ENCODE assay signal across 1 cellular context in the genomic region with DNA sequence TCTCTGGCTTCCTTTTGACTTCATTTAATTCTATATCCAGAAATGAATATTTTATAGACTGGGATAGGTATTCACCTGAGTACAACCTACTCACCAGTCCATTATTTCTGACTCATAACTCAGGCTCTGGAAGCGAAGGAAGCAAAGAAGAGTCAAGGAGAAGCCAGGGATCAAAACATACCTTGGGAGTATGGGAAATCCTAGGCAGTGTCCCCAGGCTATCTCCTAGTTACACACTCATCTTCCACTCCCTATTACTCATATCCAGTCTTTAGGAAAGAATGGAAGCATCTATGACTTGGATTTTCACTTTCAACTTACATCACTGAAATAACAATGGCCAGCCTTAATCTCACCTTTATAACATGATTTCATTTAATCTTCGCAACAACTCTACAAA.
TF ChIP-seq lines count a peak whose summit lies in the region.

No MANE protein-coding gene starts in this region.

TF ChIP-seq in HepG2, 621 proteins besides CTCF, POLR2A, EP300 and RAD21:
- no peak for TF ChIP-seq ZNF496 (CRISPR knock-in tag; IDR thresholded peaks at IDR 0.05; ENCODE audit: insufficient replicate concordance)
- no peak for TF ChIP-seq SP5 (CRISPR knock-in tag; IDR thresholded peaks at IDR 0.05; ENCODE audit: borderline replicate concordance, low read depth)
- TF ChIP-seq, protein P1, sequence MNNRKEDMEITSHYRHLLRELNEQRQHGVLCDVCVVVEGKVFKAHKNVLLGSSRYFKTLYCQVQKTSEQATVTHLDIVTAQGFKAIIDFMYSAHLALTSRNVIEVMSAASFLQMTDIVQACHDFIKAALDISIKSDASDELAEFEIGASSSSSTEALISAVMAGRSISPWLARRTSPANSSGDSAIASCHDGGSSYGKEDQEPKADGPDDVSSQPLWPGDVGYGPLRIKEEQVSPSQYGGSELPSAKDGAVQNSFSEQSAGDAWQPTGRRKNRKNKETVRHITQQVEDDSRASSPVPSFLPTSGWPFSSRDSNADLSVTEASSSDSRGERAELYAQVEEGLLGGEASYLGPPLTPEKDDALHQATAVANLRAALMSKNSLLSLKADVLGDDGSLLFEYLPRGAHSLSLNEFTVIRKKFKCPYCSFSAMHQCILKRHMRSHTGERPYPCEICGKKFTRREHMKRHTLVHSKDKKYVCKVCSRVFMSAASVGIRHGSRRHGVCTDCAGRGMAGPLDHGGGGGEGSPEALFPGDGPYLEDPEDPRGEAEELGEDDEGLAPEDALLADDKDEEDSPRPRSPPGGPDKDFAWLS (CRISPR knock-in tag; IDR thresholded peaks at IDR 0.05; ENCODE audit: borderline replicate concordance): no peak
- no peak for TF ChIP-seq PITX1 (CRISPR knock-in tag; IDR thresholded peaks at IDR 0.05)
- TF ChIP-seq HOXD1 (CRISPR knock-in tag; IDR thresholded peaks at IDR 0.05): no peak
- no peak for TF ChIP-seq MBD4 (IDR thresholded peaks at IDR 0.05; ENCODE audit: borderline replicate concordance, low read length)
- TF ChIP-seq KLF15 (CRISPR knock-in tag; IDR thresholded peaks at IDR 0.05; ENCODE audit: borderline replicate concordance): no peak
- no peak for TF ChIP-seq TEAD2 (CRISPR knock-in tag; IDR thresholded peaks at IDR 0.05)
- TF ChIP-seq ZNF703 (CRISPR knock-in tag; IDR thresholded peaks at IDR 0.05; ENCODE audit: borderline replicate concordance): no peak
- TF ChIP-seq, protein P2, sequence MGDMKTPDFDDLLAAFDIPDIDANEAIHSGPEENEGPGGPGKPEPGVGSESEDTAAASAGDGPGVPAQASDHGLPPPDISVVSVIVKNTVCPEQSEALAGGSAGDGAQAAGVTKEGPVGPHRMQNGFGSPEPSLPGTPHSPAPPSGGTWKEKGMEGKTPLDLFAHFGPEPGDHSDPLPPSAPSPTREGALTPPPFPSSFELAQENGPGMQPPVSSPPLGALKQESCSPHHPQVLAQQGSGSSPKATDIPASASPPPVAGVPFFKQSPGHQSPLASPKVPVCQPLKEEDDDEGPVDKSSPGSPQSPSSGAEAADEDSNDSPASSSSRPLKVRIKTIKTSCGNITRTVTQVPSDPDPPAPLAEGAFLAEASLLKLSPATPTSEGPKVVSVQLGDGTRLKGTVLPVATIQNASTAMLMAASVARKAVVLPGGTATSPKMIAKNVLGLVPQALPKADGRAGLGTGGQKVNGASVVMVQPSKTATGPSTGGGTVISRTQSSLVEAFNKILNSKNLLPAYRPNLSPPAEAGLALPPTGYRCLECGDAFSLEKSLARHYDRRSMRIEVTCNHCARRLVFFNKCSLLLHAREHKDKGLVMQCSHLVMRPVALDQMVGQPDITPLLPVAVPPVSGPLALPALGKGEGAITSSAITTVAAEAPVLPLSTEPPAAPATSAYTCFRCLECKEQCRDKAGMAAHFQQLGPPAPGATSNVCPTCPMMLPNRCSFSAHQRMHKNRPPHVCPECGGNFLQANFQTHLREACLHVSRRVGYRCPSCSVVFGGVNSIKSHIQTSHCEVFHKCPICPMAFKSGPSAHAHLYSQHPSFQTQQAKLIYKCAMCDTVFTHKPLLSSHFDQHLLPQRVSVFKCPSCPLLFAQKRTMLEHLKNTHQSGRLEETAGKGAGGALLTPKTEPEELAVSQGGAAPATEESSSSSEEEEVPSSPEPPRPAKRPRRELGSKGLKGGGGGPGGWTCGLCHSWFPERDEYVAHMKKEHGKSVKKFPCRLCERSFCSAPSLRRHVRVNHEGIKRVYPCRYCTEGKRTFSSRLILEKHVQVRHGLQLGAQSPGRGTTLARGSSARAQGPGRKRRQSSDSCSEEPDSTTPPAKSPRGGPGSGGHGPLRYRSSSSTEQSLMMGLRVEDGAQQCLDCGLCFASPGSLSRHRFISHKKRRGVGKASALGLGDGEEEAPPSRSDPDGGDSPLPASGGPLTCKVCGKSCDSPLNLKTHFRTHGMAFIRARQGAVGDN (CRISPR knock-in tag; IDR thresholded peaks at IDR 0.05): no peak
